18 cellular contexts compared by ENCODE assay signal in genomic region chr1:78223417-78224215, GRCh38.
A peak's percentile ranks its signal among the peaks of the same experiment; 100 is the strongest.
DNase-seq lines count a peak whose midpoint lies in the region; TF ChIP-seq lines count a peak whose summit lies in the region.
"Had no signal": no experiment of that assay in that cellular context is flagged by ENCODE, and none has a peak within 500 bp of the region (broad histone marks: within the 10 kb centered on the region; RNA-seq: fewer than 3 reads in every experiment).

No MANE protein-coding gene starts in this region.

- no peak for TF ChIP-seq CTCF in brain microvascular endothelial cell (IDR thresholded peaks at IDR 0.05; ENCODE audit: low read depth, low read length, missing control alignments)

- no peaks in the 10 kb centered on the region for H3K27me3 ChIP-seq in brain microvascular endothelial cell (replicated peaks)

- no peak overlapping the region for H3K27ac ChIP-seq in brain microvascular endothelial cell
- H3K27ac ChIP-seq: KMS-11, parathyroid adenoma, SK-N-MC had no signal

- H3K4me3 ChIP-seq in skeletal muscle cell (ENCODE audit: low read depth, low read length) (no peak overlapping the region), brain microvascular endothelial cell (ENCODE audit: low read depth, low read length) (no peak overlapping the region)
- H3K4me3 ChIP-seq: SK-N-MC had no signal

- in situ Hi-C loops in brain microvascular endothelial cell (cut with HindIII; ENCODE audit: low pct_ligation_motif_present, low sequenced_read_pairs): no loop called here

- peak; percentile 12 for DNase-seq in ELR (ENCODE audit: low read depth)
- DNase-seq in astrocyte of the hippocampus (ENCODE audit: low read depth, low spot score): peak; percentile 21
- DNase-seq in iris pigment epithelial cell (ENCODE audit: low read depth): peak; percentile 70
- peak; percentile 73 for DNase-seq in skeletal muscle cell (ENCODE audit: low read depth)
- DNase-seq in activated CD8-positive, alpha-beta memory T cell treated with anti-CD3 and anti-CD28 coated beads, Interleukin-2, amount 50 U/mL, for 48 hours: no peak
- DNase-seq in stimulated activated CD4-positive, alpha-beta T cell treated with anti-CD3 and anti-CD28 coated beads, Interleukin-2, amount 100 ng/mL, for 48 hours: no peak
- no peak for DNase-seq in NCI-H2029 treated with DMSO at 0.1 percent for 48 hours (lab: John Stamatoyannopoulos, UW)
- DNase-seq in brain microvascular endothelial cell: no peak
- DNase-seq: activated CD4-positive, alpha-beta T cell treated with anti-CD3 and anti-CD28 coated beads, Interleukin-2, amount 50 U/mL, for 48 hours; activated naive CD8-positive, alpha-beta T cell treated with anti-CD3 and anti-CD28 coated beads, Interleukin-2, amount 10 ng/mL, durations not matched to agents 7 days and 5 days; activated T-cell treated with anti-CD3 and anti-CD28 coated beads, Interleukin-2, amount 50 U/mL, for 72 hours; kidney glomerular epithelial cell; NCI-H1436; NCI-H510A; stimulated activated naive CD8-positive, alpha-beta T cell treated with anti-CD3 and anti-CD28 coated beads, Interleukin-15, amount 100 ng/mL, for 72 hours had no signal

- no peaks in the 10 kb centered on the region for H3K36me3 ChIP-seq in brain microvascular endothelial cell (replicated peaks)

Comparison
In these comparisons a context has a peak if more than half of its experiments do, and no peak if none do; other contexts are left out.
1. DNase-seq: peak in ELR (single experiment), astrocyte of the hippocampus (single experiment), iris pigment epithelial cell (single experiment) and skeletal muscle cell (single experiment); none in activated CD8-positive, alpha-beta memory T cell treated with anti-CD3 and anti-CD28 coated beads, Interleukin-2, amount 50 U/mL, for 48 hours (single experiment), stimulated activated CD4-positive, alpha-beta T cell treated with anti-CD3 and anti-CD28 coated beads, Interleukin-2, amount 100 ng/mL, for 48 hours (0 of 2), NCI-H2029 treated with DMSO at 0.1 percent for 48 hours (single experiment) and brain microvascular endothelial cell (single experiment).